In genomic region chr2:79393806-79394484, GRCh38 we compare ENCODE assay signal across 12 cellular contexts.
DNase-seq lines count a peak whose midpoint lies in the region; ATAC-seq, FAIRE-seq and TF ChIP-seq lines count a peak whose summit lies in the region.
"Had no signal": no experiment of that assay in that cellular context is flagged by ENCODE, and none has a peak within 500 bp of the region (broad histone marks: within the 10 kb centered on the region; RNA-seq: fewer than 3 reads in every experiment).

No MANE protein-coding gene starts in this region.

- H2BK20ac ChIP-seq in H1 (ENCODE audit: low read length): no peak overlapping the region

- no peak overlapping the region for H4K91ac ChIP-seq in H1 (replicated peaks; ENCODE audit: insufficient read length, low read length)

- no peaks in the 10 kb centered on the region for H3K27me3 Mint-ChIP-seq in nephron (ENCODE audit: low read depth)
- H3K27me3 Mint-ChIP-seq in CD8-positive, alpha-beta memory T cell: no peaks in the 10 kb centered on the region

- TF ChIP-seq EP300 in H1 (IDR thresholded peaks at IDR 0.05; ENCODE audit: borderline replicate concordance in 1 of 2, low read depth in 2 of 2, low read length in 2 of 2): no peak

- H2BK15ac ChIP-seq in H1 (ENCODE audit: low read length): no peak overlapping the region

- no peak overlapping the region for H3K14ac ChIP-seq in H1 (ENCODE audit: insufficient read length)

- H3K4me3 ChIP-seq in H7 (ENCODE audit: insufficient read depth, low read depth, low read length) (no peak overlapping the region), H1 (ENCODE audit: extremely low read depth in 1 of 4, insufficient read depth in 2 of 4, low read depth in 3 of 4, low read length in 4 of 4) (no peak overlapping the region), aorta (ENCODE audit: low read length in 2 of 2) (no peak overlapping the region)
- H3K4me3 ChIP-seq in CD8-positive, alpha-beta memory T cell (ENCODE audit: low read length): no peak overlapping the region

- no peaks in the 10 kb centered on the region for H3K79me1 ChIP-seq in H1 (ENCODE audit: low read depth, low read length)

- no peak overlapping the region for H3K23ac ChIP-seq in H1 (ENCODE audit: insufficient read length)

- H3K79me2 ChIP-seq in H1 (ENCODE audit: control insufficient read depth in 1 of 2, insufficient read depth in 2 of 2, low read length in 2 of 2): no peaks in the 10 kb centered on the region

- no peak overlapping the region for H3K4me3 Mint-ChIP-seq in nephron
- no peak overlapping the region for H3K4me3 Mint-ChIP-seq in CD8-positive, alpha-beta memory T cell

- CTCF ChIA-PET in H1 (lab: Charles Lee; ENCODE audit: partially characterized antibody): interaction anchor here (0.5 to 1.8 kb wide), 4 partner anchors 25 to 252 kb away, joined by 3 to 5 read pairs (median 4); no protein-coding TSS in a partner anchor
- CTCF ChIA-PET in CD8-positive, alpha-beta memory T cell (lab: Charles Lee): no interaction called here

- H3K4me2 ChIP-seq in H1 (ENCODE audit: insufficient read depth in 1 of 2, low read depth in 2 of 2, low read length in 2 of 2): peak overlapping the region in 1 of 2 experiments; percentile 28; a peak in 1 of 4 replicates

- no peak overlapping the region for H4K8ac ChIP-seq in H1 (ENCODE audit: extremely low read depth, insufficient read depth, low read length)

- peak overlapping the region; percentile 41 for H4K5ac ChIP-seq in H1 (ENCODE audit: insufficient read length, low read depth, low read length)

- no peak overlapping the region for H3K9ac ChIP-seq in H1 (replicated peaks in 1 of 4; ENCODE audit: extremely low read depth in 1 of 4, low read depth in 3 of 4, low read length in 3 of 4)

- POLR2A ChIA-PET in H1 (lab: Charles Lee; ENCODE audit: partially characterized antibody): interaction anchor here (0.6 kb wide), 1 partner anchor 39 kb away, joined by 3 read pairs; no protein-coding TSS in a partner anchor
- POLR2A ChIA-PET in CD8-positive, alpha-beta memory T cell (lab: Charles Lee): no interaction called here

- no peak overlapping the region; the same call in 1 of the 2 replicates for H2BK12ac ChIP-seq in H1 (ENCODE audit: low read depth, low read length)

- H2BK120ac ChIP-seq in H1 (replicated peaks; ENCODE audit: low read depth, low read length): no peak overlapping the region

- no peaks in the 10 kb centered on the region for H3K36me3 ChIP-seq in H7 (replicated peaks; ENCODE audit: control insufficient read depth, insufficient read depth, low read length)
- no peaks in the 10 kb centered on the region for H3K36me3 ChIP-seq in H1 (ENCODE audit: control insufficient read depth in 2 of 4, insufficient read depth in 4 of 4, low read length in 3 of 4)
- no peaks in the 10 kb centered on the region for H3K36me3 ChIP-seq in CD8-positive, alpha-beta memory T cell (ENCODE audit: insufficient read depth, low read length)
- H3K36me3 ChIP-seq in aorta (ENCODE audit: control insufficient read depth in 1 of 2, insufficient read depth in 2 of 2, low read length in 1 of 2): no peaks in the 10 kb centered on the region

- H3K4me1 ChIP-seq in H1 (replicated peaks in 1 of 4; ENCODE audit: control insufficient read depth in 3 of 4, insufficient read depth in 4 of 4, low read length in 3 of 4): peaks cover 0 to 7% (median 5%) of the 10 kb centered on the region in 4 experiments; a peak in 3 of 7 replicates
- no peaks in the 10 kb centered on the region for H3K4me1 ChIP-seq in CD8-positive, alpha-beta memory T cell (ENCODE audit: insufficient read depth, low read length)
- H3K4me1 ChIP-seq in aorta (ENCODE audit: control insufficient read depth in 1 of 2, insufficient read depth in 2 of 2, low read length in 2 of 2): no peaks in the 10 kb centered on the region

- TF ChIP-seq POLR2A in H1 (IDR thresholded peaks at IDR 0.05; ENCODE audit: control extremely low read depth in 1 of 2, low read depth in 2 of 2, low read length in 2 of 2): no peak

- H3K27me3 ChIP-seq in H7 (ENCODE audit: control insufficient read depth, insufficient read depth, low read length) (no peaks in the 10 kb centered on the region), H1 (replicated peaks in 1 of 4; ENCODE audit: control insufficient read depth in 3 of 4, extremely low read depth in 1 of 4, insufficient read depth in 3 of 4, low read length in 3 of 4) (no peaks in the 10 kb centered on the region), aorta (ENCODE audit: control insufficient read depth in 1 of 2, insufficient read depth in 2 of 2, low read length in 1 of 2) (peaks cover 0 to 3% of the 10 kb centered on the region in 2 donors)
- no peaks in the 10 kb centered on the region for H3K27me3 ChIP-seq in CD8-positive, alpha-beta memory T cell (ENCODE audit: insufficient read depth, low read length, poor library complexity, severe bottlenecking)

- H3K36me3 Mint-ChIP-seq in nephron (ENCODE audit: low read depth): no peaks in the 10 kb centered on the region
- no peaks in the 10 kb centered on the region for H3K36me3 Mint-ChIP-seq in CD8-positive, alpha-beta memory T cell

- no peak overlapping the region for H3K4ac ChIP-seq in H1 (replicated peaks; ENCODE audit: insufficient read length, low read depth, low read length)

- DNase-seq in H7: peak; percentile 8
- peak; percentile 95 for DNase-seq in NCI-H2227 treated with DMSO at 0.1 percent for 48 hours (lab: John Stamatoyannopoulos, UW)
- DNase-seq in H1 (ENCODE audit: low read depth in 1 of 2, low spot score in 2 of 2): no peak
- DNase-seq in CD8-positive, alpha-beta memory T cell: no peak
- DNase-seq in aorta: no peak
- no peak for DNase-seq in activated CD4-positive, CD25-positive, alpha-beta regulatory T cell (lab: John Stamatoyannopoulos, UW)
- DNase-seq in NOMO-1 treated with DMSO at 0.1 percent for 48 hours (lab: John Stamatoyannopoulos, UW; ENCODE audit: unreplicated experiment): no peak
- DNase-seq: erythroblast, left colon, NCI-H187 had no signal

- TF ChIP-seq CTCF in H1 (IDR thresholded peaks at IDR 0.05; ENCODE audit: control extremely low read depth in 1 of 3, insufficient read depth in 1 of 3, low read depth in 1 of 3, low read length in 3 of 3) (no peak), nephron (IDR thresholded peaks at IDR 0.05; ENCODE audit: unreplicated experiment in 3 of 3) (no peak)

- H3K4me1 Mint-ChIP-seq in nephron: peaks cover 6% of the 10 kb centered on the region
- no peaks in the 10 kb centered on the region for H3K4me1 Mint-ChIP-seq in CD8-positive, alpha-beta memory T cell

- no peaks in the 10 kb centered on the region for H4K20me1 ChIP-seq in H1 (replicated peaks in 1 of 2; ENCODE audit: control insufficient read depth in 1 of 2, insufficient read depth in 2 of 2, low read length in 2 of 2)

- H3K18ac ChIP-seq in H1 (ENCODE audit: extremely low read depth, low read length): peak overlapping the region; percentile 63

- no peak for ATAC-seq in aorta (ENCODE audit: low FRiP score)
- ATAC-seq: left colon had no signal

- intact Hi-C loops in aorta (cut with DNase I): no loop called here

- peak overlapping the region; percentile 0 to 55 (median 13) for H3K27ac Mint-ChIP-seq in nephron
- H3K27ac Mint-ChIP-seq in CD8-positive, alpha-beta memory T cell: no peak overlapping the region

- no peak overlapping the region for H2AK5ac ChIP-seq in H1 (ENCODE audit: low read depth, low read length)

- no peaks in the 10 kb centered on the region for H3K23me2 ChIP-seq in H1 (ENCODE audit: low read depth, low read length)

- WGBS in H1 (ENCODE audit: extremely low coverage in 1 of 2, insufficient coverage in 1 of 2, insufficient read length in 1 of 2, insufficient replicate concordance in 2 of 2, low coverage in 1 of 2, low lambda C conversion rate in 2 of 2, missing lambda C conversion rate in 1 of 2), 2 experiments: 79% methylated on average over 9 of the region's 9 CpGs; no CpG with 5 or more reads in 1 of the 2 experiments
- WGBS in aorta, 2 donors: 14 to 19% methylated on average over 9 of the region's 9 CpGs

- no peak overlapping the region for H3K27ac ChIP-seq in H1 (ENCODE audit: low read depth, low read length)
- no peak overlapping the region for H3K27ac ChIP-seq in CD8-positive, alpha-beta memory T cell (ENCODE audit: low read depth, low read length)
- no peak overlapping the region for H3K27ac ChIP-seq in aorta (ENCODE audit: low read depth in 1 of 2, low read length in 2 of 2)
- H3K27ac ChIP-seq: C4-2B had no signal

- TF ChIP-seq RAD21 in H1 (IDR thresholded peaks at IDR 0.05 in 1 of 2, conservative IDR thresholded peaks at IDR 0.05 in 1 of 2; ENCODE audit: low read depth in 2 of 2, low read length in 2 of 2): peak in 1 of 2 experiments; percentile 10; a peak in 2 of 4 replicates

- H3K9me3 Mint-ChIP-seq in nephron: no peaks in the 10 kb centered on the region
- peaks cover 0 to 19% (median 12%) of the 10 kb centered on the region in 5 donors for H3K9me3 Mint-ChIP-seq in CD8-positive, alpha-beta memory T cell

- FAIRE-seq in H1 (lab: Jason Lieb, UNC): no peak

- H2BK5ac ChIP-seq in H1 (ENCODE audit: low read depth, low read length): 0 out of 2 replicates have a peak overlapping the region, but pooled peaks have one; percentile 53

- H2AFZ ChIP-seq in H1 (ENCODE audit: low read length): peak overlapping the region; percentile 82

- no peak overlapping the region for H3K56ac ChIP-seq in H1 (replicated peaks; ENCODE audit: insufficient read length, low read depth, low read length)

- H3K9me3 ChIP-seq in H1 (ENCODE audit: insufficient read depth in 2 of 2, low read depth in 1 of 2, low read length in 1 of 2): no peaks in the 10 kb centered on the region
- H3K9me3 ChIP-seq in CD8-positive, alpha-beta memory T cell (ENCODE audit: low read length): no peaks in the 10 kb centered on the region
- no peaks in the 10 kb centered on the region for H3K9me3 ChIP-seq in aorta (ENCODE audit: control insufficient read depth, low read length)

TF ChIP-seq in H1, 55 proteins besides CTCF, POLR2A, EP300 and RAD21:
- TF ChIP-seq SIX5 (IDR thresholded peaks at IDR 0.05; ENCODE audit: low read depth, low read length): no peak
- no peak for TF ChIP-seq GABPA (IDR thresholded peaks at IDR 0.05; ENCODE audit: borderline replicate concordance, insufficient read depth, low read length)
- TF ChIP-seq USF2 (IDR thresholded peaks at IDR 0.05; ENCODE audit: low read length): no peak
- peak; percentile 40 for TF ChIP-seq ASH2L (IDR thresholded peaks at IDR 0.05; ENCODE audit: low read length)

Comparison
In these comparisons a context has a peak if more than half of its experiments do, and no peak if none do; other contexts are left out.
1. DNase-seq: peak in H7 (single experiment) and NCI-H2227 treated with DMSO at 0.1 percent for 48 hours (single experiment); none in H1 (0 of 2), CD8-positive, alpha-beta memory T cell (0 of 5), aorta (0 of 2), activated CD4-positive, CD25-positive, alpha-beta regulatory T cell (0 of 4) and NOMO-1 treated with DMSO at 0.1 percent for 48 hours (single experiment).
2. H3K27ac Mint-ChIP-seq: peak in nephron (3 of 3); none in CD8-positive, alpha-beta memory T cell (0 of 8).